Comparison of ENCODE assay signal across 16 cellular contexts in genomic region chr7:295155-296154, GRCh38. TPM values are rescaled to one million over a fixed set of nuclear protein-coding genes. Genes with fewer than 3 reads are reported as not detected.
"Had no signal": no experiment of that assay in that cellular context is flagged by ENCODE, and none has a peak within 500 bp of the region (broad histone marks: within the 10 kb centered on the region; RNA-seq: fewer than 3 reads in every experiment).

No MANE protein-coding gene starts in this region.

- DNase-seq: activated CD4-positive, alpha-beta T cell treated with anti-CD3 and anti-CD28 coated beads, Interleukin-2, amount 50 U/mL, for 4 hours; activated CD8-positive, alpha-beta memory T cell treated with anti-CD3 and anti-CD28 coated beads, Interleukin-2, amount 10 ng/mL, durations not matched to agents 7 days and 5 days; activated gamma-delta T cell; activated T-cell treated with anti-CD3 and anti-CD28 coated beads, Interleukin-2, amount 50 U/mL, for 24 hours; cerebellar nuclear complex; mesendoderm; nephron progenitor cell; stimulated activated CD4-positive, alpha-beta T cell treated with anti-CD3 and anti-CD28 coated beads, Interleukin-15, amount 100 ng/mL, for 24 hours; thyroid gland had no signal

- H3K27ac ChIP-seq: pancreas, thyroid gland, vagina had no signal

- ATAC-seq: activated CD4-positive, CD25-positive, alpha-beta regulatory T cell treated with anti-CD3 and anti-CD28 coated beads, Interleukin-2, amount 50 U/mL, for 24 hours; activated CD8-positive, alpha-beta memory T cell treated with anti-CD3 and anti-CD28 coated beads, Interleukin-2, amount 10 ng/mL, durations not matched to agents 7 days and 5 days; pancreas had no signal

- H3K4me3 ChIP-seq: pancreas, thyroid gland, vagina had no signal

- H3K9me3 ChIP-seq: pancreas, thyroid gland, vagina had no signal

- H3K36me3 ChIP-seq: pancreas, thyroid gland, vagina had no signal

- H3K4me1 ChIP-seq: pancreas had no signal

RNA-seq across cellular contexts. Expression of gene FOXL3, which starts 5.5 kb away (rescaled TPM):
- total RNA-seq: activated CD8-positive, alpha-beta memory T cell treated with anti-CD3 and anti-CD28 coated beads, Interleukin-2, amount 10 ng/mL, durations not matched to agents 7 days and 5 days; dermis microvascular lymphatic vessel endothelial cell; pancreas; renal cortical epithelial cell; T-helper 2 cell treated with Interferon-gamma antibody and Interleukin-4, amounts not matched to agents 100 ng/mL and 5 ng/mL, for 36 hours; thyroid gland; vagina had no signal
- polyA plus RNA-seq: esophagus, pancreas had no signal
